In genomic region chr2:237859533-237860272, GRCh38 we compare ENCODE assay signal across 9 cellular contexts. TPM values are rescaled to one million over a fixed set of nuclear protein-coding genes. Genes with fewer than 3 reads are reported as not detected.
DNase-seq lines count a peak whose midpoint lies in the region; ATAC-seq and TF ChIP-seq lines count a peak whose summit lies in the region.
"Had no signal": no experiment of that assay in that cellular context is flagged by ENCODE, and none has a peak within 500 bp of the region (broad histone marks: within the 10 kb centered on the region; RNA-seq: fewer than 3 reads in every experiment).

RAMP1 (plus strand) TSS chr2:237859623; CDS start chr2:237859676, 53 bp downstream.

- H3K14ac ChIP-seq in mesenchymal stem cell (ENCODE audit: low read length in 2 of 2): no peak within 1 kb of the TSS

- peak within 1 kb of the TSS; percentile 12 for H2BK15ac ChIP-seq in mesenchymal stem cell (ENCODE audit: low read depth, poor library complexity, severe bottlenecking)

- peak within 1 kb of the TSS; percentile 84 for H3K4me2 ChIP-seq in mesenchymal stem cell (ENCODE audit: low read length, poor library complexity, severe bottlenecking)

- H3K4me1 ChIP-seq in Peyer's patch (peaks cover 0 to 56% (median 0%) of the 10 kb centered on the region in 4 donors), duodenal mucosa (ENCODE audit: control insufficient read depth in 1 of 2, insufficient read depth in 2 of 2, low read length in 2 of 2) (peaks cover 44 to 46% of the 10 kb centered on the region in 2 donors), mesenchymal stem cell (ENCODE audit: control insufficient read depth, insufficient read depth, low read depth, low read length) (peaks cover 26% of the 10 kb centered on the region), tibial nerve (peaks cover 0 to 24% (median 15%) of the 10 kb centered on the region in 4 donors)

- no peak within 1 kb of the TSS for H2BK5ac ChIP-seq in mesenchymal stem cell (ENCODE audit: low read depth, low read length, poor library complexity, severe bottlenecking)

- no peak within 1 kb of the TSS for H3K23ac ChIP-seq in mesenchymal stem cell (ENCODE audit: low read length in 2 of 2)

- DNase-seq in ELR (ENCODE audit: low read depth) (peak; percentile 32), Peyer's patch (peak in 1 of 3 donors; percentile 62), mesenchymal stem cell (peak; percentile 37), tibial nerve (ENCODE audit: low spot score in 2 of 2) (no peak), NCI-H146 (lab: John Stamatoyannopoulos, UW) (no peak), globus pallidus (ENCODE audit: low spot score) (no peak)

- TF ChIP-seq POLR2A in Peyer's patch (IDR thresholded peaks at IDR 0.05): no peak
- peak in 1 of 2 donors; percentile 9 for TF ChIP-seq POLR2A in tibial nerve (IDR thresholded peaks at IDR 0.05)

- H2BK12ac ChIP-seq in mesenchymal stem cell (ENCODE audit: low read length in 2 of 2): no peak within 1 kb of the TSS

- no peak within 1 kb of the TSS for H2AFZ ChIP-seq in mesenchymal stem cell (ENCODE audit: low read depth, low read length)

- no peak for ATAC-seq in HG03280 (IDR thresholded peaks at IDR 0.05; ENCODE audit: unreplicated experiment)

- H3K27ac ChIP-seq in Peyer's patch (peak within 1 kb of the TSS in 3 of 4 donors; percentile 34 to 85 (median 78)), duodenal mucosa (ENCODE audit: low read depth, low read length) (peak within 1 kb of the TSS; percentile 77), mesenchymal stem cell (ENCODE audit: low read length, poor library complexity, severe bottlenecking) (no peak within 1 kb of the TSS), tibial nerve (peak within 1 kb of the TSS; percentile 5 to 86 (median 64))

- H2BK120ac ChIP-seq in mesenchymal stem cell (ENCODE audit: low read depth, low read length): no peak within 1 kb of the TSS

- peaks cover 3% of the 10 kb centered on the region for H3K79me1 ChIP-seq in mesenchymal stem cell (replicated peaks; ENCODE audit: low read length, poor library complexity, severe bottlenecking)

- H4K91ac ChIP-seq in mesenchymal stem cell (ENCODE audit: low read length): no peak within 1 kb of the TSS

- H3K4ac ChIP-seq in mesenchymal stem cell (ENCODE audit: low read depth in 1 of 2, low read length in 2 of 2): no peak within 1 kb of the TSS

- H3K9me3 ChIP-seq in Peyer's patch: no peaks in the 10 kb centered on the region
- no peaks in the 10 kb centered on the region for H3K9me3 ChIP-seq in duodenal mucosa (ENCODE audit: control insufficient read depth in 1 of 2, low read length in 2 of 2)
- no peaks in the 10 kb centered on the region for H3K9me3 ChIP-seq in mesenchymal stem cell (ENCODE audit: control insufficient read depth, low read length)
- no peaks in the 10 kb centered on the region for H3K9me3 ChIP-seq in tibial nerve

- no peak for TF ChIP-seq CTCF in Peyer's patch (IDR thresholded peaks at IDR 0.05)
- TF ChIP-seq CTCF in tibial nerve (IDR thresholded peaks at IDR 0.05): no peak

- H3K27me3 ChIP-seq in Peyer's patch (no peaks in the 10 kb centered on the region), duodenal mucosa (ENCODE audit: control insufficient read depth in 1 of 2, insufficient read depth in 2 of 2, low read length in 2 of 2) (peaks cover 5 to 6% of the 10 kb centered on the region in 2 donors), mesenchymal stem cell (ENCODE audit: control insufficient read depth in 1 of 2, insufficient read depth in 1 of 2, low read length in 2 of 2) (peaks cover 4 to 77% of the 10 kb centered on the region in 2 experiments), tibial nerve (peaks cover 0 to 25% of the 10 kb centered on the region in 2 donors)

- H3K9ac ChIP-seq in duodenal mucosa (ENCODE audit: low read depth in 1 of 2, low read length in 2 of 2) (peak within 1 kb of the TSS; percentile 54 to 81), mesenchymal stem cell (ENCODE audit: low read length) (no peak within 1 kb of the TSS)

- 5% methylated on average over 59 of the region's 79 CpGs for WGBS in mesenchymal stem cell
- 6 to 20% methylated on average over 18 to 37 of the region's 79 CpGs for WGBS in tibial nerve, 2 donors

- H4K8ac ChIP-seq in mesenchymal stem cell (ENCODE audit: low read length): no peak within 1 kb of the TSS

- no peak for TF ChIP-seq EP300 in tibial nerve (IDR thresholded peaks at IDR 0.05)

- H3K36me3 ChIP-seq in Peyer's patch: no peaks in the 10 kb centered on the region
- H3K36me3 ChIP-seq in duodenal mucosa (ENCODE audit: control insufficient read depth in 1 of 2, insufficient read depth in 2 of 2, low read length in 2 of 2): no peaks in the 10 kb centered on the region
- H3K36me3 ChIP-seq in mesenchymal stem cell (ENCODE audit: control insufficient read depth in 1 of 2, insufficient read depth in 2 of 2, low read depth in 1 of 2, low read length in 2 of 2): no peaks in the 10 kb centered on the region
- no peaks in the 10 kb centered on the region for H3K36me3 ChIP-seq in tibial nerve

- H3K18ac ChIP-seq in mesenchymal stem cell (ENCODE audit: low read depth in 1 of 2, low read length in 2 of 2): peak within 1 kb of the TSS in 1 of 2 experiments; percentile 66

- H2AK5ac ChIP-seq in mesenchymal stem cell (ENCODE audit: low read length, severe bottlenecking): no peak within 1 kb of the TSS

- H3K4me3 ChIP-seq in Peyer's patch (peak within 1 kb of the TSS; percentile 21 to 68 (median 44)), duodenal mucosa (ENCODE audit: low read depth in 1 of 2, low read length in 2 of 2) (peak within 1 kb of the TSS; percentile 73 to 83), mesenchymal stem cell (ENCODE audit: insufficient read depth in 1 of 2, low read depth in 1 of 2, low read length in 2 of 2) (peak within 1 kb of the TSS; percentile 62 to 70), tibial nerve (peak within 1 kb of the TSS; percentile 34 to 67 (median 46))
- H3K4me3 ChIP-seq: K562 had no signal

RNA-seq across cellular contexts. Expression of gene RAMP1, which starts in this region (rescaled TPM):
- total RNA-seq in Peyer's patch (10 to 100 TPM; 11.6 to 87.4 (median 37.1) TPM), tibial nerve (100 to 1,000 TPM in 1 of 4 donors, 10 to 100 TPM in 3; 60.6 to 105 (median 76.2) TPM)
- 3.1 TPM for polyA plus RNA-seq in mesenchymal stem cell (2013, experiment 1 of 2)
- 4.3 TPM for polyA plus RNA-seq in mesenchymal stem cell (2013, experiment 2 of 2)

Comparison
In these comparisons a context has a peak if more than half of its experiments do, and no peak if none do; other contexts are left out.
1. DNase-seq: peak in ELR (single experiment) and mesenchymal stem cell (single experiment); none in tibial nerve (0 of 2), NCI-H146 (single experiment) and globus pallidus (single experiment).
2. Peak in every context shown above with its lines, with median percentiles within 50 percentile points of each other: H3K4me3 ChIP-seq.